11 cellular contexts compared by ENCODE assay signal in the genomic region with DNA sequence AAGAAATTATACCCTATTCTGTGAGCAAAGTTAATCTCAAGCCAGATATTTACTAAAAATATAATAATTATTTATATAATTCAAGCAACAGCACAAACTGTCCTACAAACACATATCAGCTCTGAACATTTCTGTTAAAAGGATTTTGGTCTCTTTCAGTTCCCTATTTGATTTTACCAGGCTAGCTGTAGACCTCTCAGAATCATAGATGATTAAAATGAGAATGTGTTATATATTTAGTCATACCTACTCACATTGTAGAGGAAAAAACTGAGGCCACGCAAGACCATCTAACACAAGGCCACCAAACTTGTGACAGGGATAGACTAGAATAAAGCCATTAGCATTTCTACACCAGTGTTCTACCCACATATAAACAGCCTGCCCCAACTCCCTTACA. TPM values are rescaled to one million over a fixed set of nuclear protein-coding genes. Genes with fewer than 3 reads are reported as not detected.
DNase-seq lines count a peak whose midpoint lies in the region; ATAC-seq and TF ChIP-seq lines count a peak whose summit lies in the region.
"Had no signal": no experiment of that assay in that cellular context is flagged by ENCODE, and none has a peak within 500 bp of the region (broad histone marks: within the 10 kb centered on the region; RNA-seq: fewer than 3 reads in every experiment).

No MANE protein-coding gene starts in this region.

- intact Hi-C loops in left lung (cut with DNase I): no loop called here

- H3K27me3 ChIP-seq in upper lobe of left lung: no peaks in the 10 kb centered on the region
- no peaks in the 10 kb centered on the region for H3K27me3 ChIP-seq in left lung
- H3K27me3 ChIP-seq: brain microvascular endothelial cell had no signal

- TF ChIP-seq EP300 in upper lobe of left lung (IDR thresholded peaks at IDR 0.05): no peak

- no peak for TF ChIP-seq POLR2A in upper lobe of left lung (IDR thresholded peaks at IDR 0.05)

- TF ChIP-seq CTCF in upper lobe of left lung (IDR thresholded peaks at IDR 0.05) (no peak), left lung (IDR thresholded peaks at IDR 0.05) (no peak)

- H3K4me3 ChIP-seq in upper lobe of left lung (no peak overlapping the region), left lung (no peak overlapping the region)

- H3K9me3 ChIP-seq in upper lobe of left lung: no peaks in the 10 kb centered on the region
- no peaks in the 10 kb centered on the region for H3K9me3 ChIP-seq in left lung

- H3K36me3 ChIP-seq in upper lobe of left lung (peaks cover 0 to 33% (median 2%) of the 10 kb centered on the region in 4 donors), left lung (peaks cover 0 to 20% of the 10 kb centered on the region in 2 donors)
- H3K36me3 ChIP-seq: brain microvascular endothelial cell had no signal

- no peaks in the 10 kb centered on the region for H3K4me1 ChIP-seq in upper lobe of left lung
- H3K4me1 ChIP-seq in left lung: peaks cover 0 to 10% of the 10 kb centered on the region in 2 donors

- ATAC-seq in GM18858 (IDR thresholded peaks at IDR 0.05; ENCODE audit: unreplicated experiment): peak; percentile 89
- peak; percentile 94 for ATAC-seq in GM21529 (IDR thresholded peaks at IDR 0.05; ENCODE audit: unreplicated experiment)
- ATAC-seq in HG03135 (IDR thresholded peaks at IDR 0.05; ENCODE audit: unreplicated experiment): peak; percentile 87
- ATAC-seq in upper lobe of left lung (ENCODE audit: low FRiP score in 2 of 2): no peak
- ATAC-seq in SK-N-SH treated with all-trans-retinoic acid at 6 μM for 48 hours: no peak
- no peak for ATAC-seq in left lung
- ATAC-seq in GM21528 (IDR thresholded peaks at IDR 0.05; ENCODE audit: low FRiP score, unreplicated experiment): no peak

- 91 to 100% methylated on average over 1 of the region's 1 CpG for WGBS in upper lobe of left lung, 2 donors

- H3K27ac ChIP-seq in upper lobe of left lung (no peak overlapping the region), left lung (no peak overlapping the region)
- H3K27ac ChIP-seq: brain microvascular endothelial cell had no signal

- peak; percentile 24 for DNase-seq in germinal center (ENCODE audit: low spot score)
- DNase-seq in upper lobe of left lung: no peak
- DNase-seq in left lung: no peak
- DNase-seq: activated CD8-positive, alpha-beta memory T cell treated with anti-CD3 and anti-CD28 coated beads, Interleukin-2, amount 50 U/mL, for 48 hours; brain microvascular endothelial cell had no signal

TF ChIP-seq in SK-N-SH treated with all-trans-retinoic acid at 6 μM for 48 hours, 23 proteins besides CTCF, POLR2A, EP300 and RAD21 (continues in another document):
- TF ChIP-seq ZNF8 (CRISPR knock-in tag; IDR thresholded peaks at IDR 0.05) (no peak), ZC3H10 (CRISPR knock-in tag; IDR thresholded peaks at IDR 0.05) (no peak), CSDC2 (CRISPR knock-in tag; IDR thresholded peaks at IDR 0.05) (no peak), OSR1 (CRISPR knock-in tag; IDR thresholded peaks at IDR 0.05) (no peak), SNAI2 (CRISPR knock-in tag; IDR thresholded peaks at IDR 0.05) (no peak), GLIS3 (CRISPR knock-in tag; IDR thresholded peaks at IDR 0.05) (no peak), ISL1 (CRISPR knock-in tag; IDR thresholded peaks at IDR 0.05) (no peak), ZFP3 (CRISPR knock-in tag; IDR thresholded peaks at IDR 0.05) (no peak), TOX (CRISPR knock-in tag; IDR thresholded peaks at IDR 0.05; ENCODE audit: borderline replicate concordance) (no peak), PPARA (CRISPR knock-in tag; IDR thresholded peaks at IDR 0.05; ENCODE audit: borderline replicate concordance) (no peak), ZFP30 (CRISPR knock-in tag; IDR thresholded peaks at IDR 0.05) (no peak), BACH2 (CRISPR knock-in tag; IDR thresholded peaks at IDR 0.05; ENCODE audit: borderline replicate concordance) (no peak)
- TF ChIP-seq, protein P1, sequence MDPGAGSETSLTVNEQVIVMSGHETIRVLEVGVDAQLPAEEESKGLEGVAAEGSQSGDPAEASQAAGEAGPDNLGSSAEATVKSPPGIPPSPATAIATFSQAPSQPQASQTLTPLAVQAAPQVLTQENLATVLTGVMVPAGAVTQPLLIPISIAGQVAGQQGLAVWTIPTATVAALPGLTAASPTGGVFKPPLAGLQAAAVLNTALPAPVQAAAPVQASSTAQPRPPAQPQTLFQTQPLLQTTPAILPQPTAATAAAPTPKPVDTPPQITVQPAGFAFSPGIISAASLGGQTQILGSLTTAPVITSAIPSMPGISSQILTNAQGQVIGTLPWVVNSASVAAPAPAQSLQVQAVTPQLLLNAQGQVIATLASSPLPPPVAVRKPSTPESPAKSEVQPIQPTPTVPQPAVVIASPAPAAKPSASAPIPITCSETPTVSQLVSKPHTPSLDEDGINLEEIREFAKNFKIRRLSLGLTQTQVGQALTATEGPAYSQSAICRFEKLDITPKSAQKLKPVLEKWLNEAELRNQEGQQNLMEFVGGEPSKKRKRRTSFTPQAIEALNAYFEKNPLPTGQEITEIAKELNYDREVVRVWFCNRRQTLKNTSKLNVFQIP (CRISPR knock-in tag; IDR thresholded peaks at IDR 0.05; ENCODE audit: borderline replicate concordance, low read depth): no peak
- TF ChIP-seq, protein P2, sequence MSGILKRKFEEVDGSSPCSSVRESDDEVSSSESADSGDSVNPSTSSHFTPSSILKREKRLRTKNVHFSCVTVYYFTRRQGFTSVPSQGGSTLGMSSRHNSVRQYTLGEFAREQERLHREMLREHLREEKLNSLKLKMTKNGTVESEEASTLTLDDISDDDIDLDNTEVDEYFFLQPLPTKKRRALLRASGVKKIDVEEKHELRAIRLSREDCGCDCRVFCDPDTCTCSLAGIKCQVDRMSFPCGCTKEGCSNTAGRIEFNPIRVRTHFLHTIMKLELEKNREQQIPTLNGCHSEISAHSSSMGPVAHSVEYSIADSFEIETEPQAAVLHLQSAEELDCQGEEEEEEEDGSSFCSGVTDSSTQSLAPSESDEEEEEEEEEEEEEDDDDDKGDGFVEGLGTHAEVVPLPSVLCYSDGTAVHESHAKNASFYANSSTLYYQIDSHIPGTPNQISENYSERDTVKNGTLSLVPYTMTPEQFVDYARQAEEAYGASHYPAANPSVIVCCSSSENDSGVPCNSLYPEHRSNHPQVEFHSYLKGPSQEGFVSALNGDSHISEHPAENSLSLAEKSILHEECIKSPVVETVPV (CRISPR knock-in tag; IDR thresholded peaks at IDR 0.05): no peak
- TF ChIP-seq, protein P3, sequence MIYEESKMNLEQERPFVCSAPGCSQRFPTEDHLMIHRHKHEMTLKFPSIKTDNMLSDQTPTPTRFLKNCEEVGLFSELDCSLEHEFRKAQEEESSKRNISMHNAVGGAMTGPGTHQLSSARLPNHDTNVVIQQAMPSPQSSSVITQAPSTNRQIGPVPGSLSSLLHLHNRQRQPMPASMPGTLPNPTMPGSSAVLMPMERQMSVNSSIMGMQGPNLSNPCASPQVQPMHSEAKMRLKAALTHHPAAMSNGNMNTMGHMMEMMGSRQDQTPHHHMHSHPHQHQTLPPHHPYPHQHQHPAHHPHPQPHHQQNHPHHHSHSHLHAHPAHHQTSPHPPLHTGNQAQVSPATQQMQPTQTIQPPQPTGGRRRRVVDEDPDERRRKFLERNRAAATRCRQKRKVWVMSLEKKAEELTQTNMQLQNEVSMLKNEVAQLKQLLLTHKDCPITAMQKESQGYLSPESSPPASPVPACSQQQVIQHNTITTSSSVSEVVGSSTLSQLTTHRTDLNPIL (CRISPR knock-in tag; IDR thresholded peaks at IDR 0.05; ENCODE audit: low read depth): no peak
- TF ChIP-seq, protein P4, sequence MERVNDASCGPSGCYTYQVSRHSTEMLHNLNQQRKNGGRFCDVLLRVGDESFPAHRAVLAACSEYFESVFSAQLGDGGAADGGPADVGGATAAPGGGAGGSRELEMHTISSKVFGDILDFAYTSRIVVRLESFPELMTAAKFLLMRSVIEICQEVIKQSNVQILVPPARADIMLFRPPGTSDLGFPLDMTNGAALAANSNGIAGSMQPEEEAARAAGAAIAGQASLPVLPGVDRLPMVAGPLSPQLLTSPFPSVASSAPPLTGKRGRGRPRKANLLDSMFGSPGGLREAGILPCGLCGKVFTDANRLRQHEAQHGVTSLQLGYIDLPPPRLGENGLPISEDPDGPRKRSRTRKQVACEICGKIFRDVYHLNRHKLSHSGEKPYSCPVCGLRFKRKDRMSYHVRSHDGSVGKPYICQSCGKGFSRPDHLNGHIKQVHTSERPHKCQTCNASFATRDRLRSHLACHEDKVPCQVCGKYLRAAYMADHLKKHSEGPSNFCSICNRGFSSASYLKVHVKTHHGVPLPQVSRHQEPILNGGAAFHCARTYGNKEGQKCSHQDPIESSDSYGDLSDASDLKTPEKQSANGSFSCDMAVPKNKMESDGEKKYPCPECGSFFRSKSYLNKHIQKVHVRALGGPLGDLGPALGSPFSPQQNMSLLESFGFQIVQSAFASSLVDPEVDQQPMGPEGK (CRISPR knock-in tag; IDR thresholded peaks at IDR 0.05; ENCODE audit: borderline replicate concordance): no peak
- TF ChIP-seq, protein P5, sequence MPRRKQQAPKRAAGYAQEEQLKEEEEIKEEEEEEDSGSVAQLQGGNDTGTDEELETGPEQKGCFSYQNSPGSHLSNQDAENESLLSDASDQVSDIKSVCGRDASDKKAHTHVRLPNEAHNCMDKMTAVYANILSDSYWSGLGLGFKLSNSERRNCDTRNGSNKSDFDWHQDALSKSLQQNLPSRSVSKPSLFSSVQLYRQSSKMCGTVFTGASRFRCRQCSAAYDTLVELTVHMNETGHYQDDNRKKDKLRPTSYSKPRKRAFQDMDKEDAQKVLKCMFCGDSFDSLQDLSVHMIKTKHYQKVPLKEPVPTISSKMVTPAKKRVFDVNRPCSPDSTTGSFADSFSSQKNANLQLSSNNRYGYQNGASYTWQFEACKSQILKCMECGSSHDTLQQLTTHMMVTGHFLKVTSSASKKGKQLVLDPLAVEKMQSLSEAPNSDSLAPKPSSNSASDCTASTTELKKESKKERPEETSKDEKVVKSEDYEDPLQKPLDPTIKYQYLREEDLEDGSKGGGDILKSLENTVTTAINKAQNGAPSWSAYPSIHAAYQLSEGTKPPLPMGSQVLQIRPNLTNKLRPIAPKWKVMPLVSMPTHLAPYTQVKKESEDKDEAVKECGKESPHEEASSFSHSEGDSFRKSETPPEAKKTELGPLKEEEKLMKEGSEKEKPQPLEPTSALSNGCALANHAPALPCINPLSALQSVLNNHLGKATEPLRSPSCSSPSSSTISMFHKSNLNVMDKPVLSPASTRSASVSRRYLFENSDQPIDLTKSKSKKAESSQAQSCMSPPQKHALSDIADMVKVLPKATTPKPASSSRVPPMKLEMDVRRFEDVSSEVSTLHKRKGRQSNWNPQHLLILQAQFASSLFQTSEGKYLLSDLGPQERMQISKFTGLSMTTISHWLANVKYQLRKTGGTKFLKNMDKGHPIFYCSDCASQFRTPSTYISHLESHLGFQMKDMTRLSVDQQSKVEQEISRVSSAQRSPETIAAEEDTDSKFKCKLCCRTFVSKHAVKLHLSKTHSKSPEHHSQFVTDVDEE (CRISPR knock-in tag; IDR thresholded peaks at IDR 0.05): no peak

RNA-seq across cellular contexts. Expression of a gene that starts 28.5 kb away (rescaled TPM):
- total RNA-seq in upper lobe of left lung (1 to 10 TPM in 5 of 6 donors, not detected in 1; 3.7 to 8.5 (median 7.2) TPM), left lung (1 to 10 TPM; 4.8 to 6.9 TPM)
- total RNA-seq: HT1080 had no signal

RNA-seq across cellular contexts. Expression of a gene that starts 34.0 kb away (rescaled TPM):
- total RNA-seq in upper lobe of left lung (10 to 100 TPM; 15.8 to 50.3 (median 19.5) TPM), left lung (10 to 100 TPM; 12.6 to 12.9 TPM)

RNA-seq across cellular contexts. Expression of a gene that starts 34.5 kb away (rescaled TPM):
- total RNA-seq in upper lobe of left lung: 10 to 100 TPM; 29.4 to 69.1 (median 41.1) TPM
- 10 to 100 TPM; 34.1 to 41.5 TPM for total RNA-seq in left lung

Comparison
In these comparisons a context has a peak if more than half of its experiments do, and no peak if none do; other contexts are left out.
1. ATAC-seq: peak in GM18858 (single experiment), GM21529 (single experiment) and HG03135 (single experiment); none in upper lobe of left lung (0 of 2), SK-N-SH treated with all-trans-retinoic acid at 6 μM for 48 hours (single experiment), left lung (single experiment) and GM21528 (single experiment).